9 cellular contexts compared by ENCODE assay signal in genomic region chr2:108396845-108397244, GRCh38. TPM values are rescaled to one million over a fixed set of nuclear protein-coding genes. Genes with fewer than 3 reads are reported as not detected.
DNase-seq lines count a peak whose midpoint lies in the region; ATAC-seq and TF ChIP-seq lines count a peak whose summit lies in the region.
"Had no signal": no experiment of that assay in that cellular context is flagged by ENCODE, and none has a peak within 500 bp of the region (broad histone marks: within the 10 kb centered on the region; RNA-seq: fewer than 3 reads in every experiment).

No MANE protein-coding gene starts in this region.

- intact Hi-C loops in activated CD8-positive, alpha-beta T cell treated with anti-CD3 and anti-CD28 coated beads for 36 hours (cut with micrococcal nuclease) = no loop called here
- intact Hi-C loops in Right ventricle myocardium superior (cut with DNase I) = no loop called here

- POLR2A ChIA-PET in activated CD8-positive, alpha-beta T cell treated with anti-CD3 and anti-CD28 coated beads for 36 hours (lab: Charles Lee) = no interaction called here
- POLR2A ChIA-PET in activated CD8-positive, alpha-beta T cell treated with anti-CD3 and anti-CD28 coated beads, Interleukin-2, amount 10 ng/mL, durations not matched to agents 7 days and 5 days (lab: Charles Lee) = no interaction called here
- POLR2A ChIA-PET in HEK293T (lab: Yijun Ruan, JAX) = no interaction called here

- peaks cover 7% of the 10 kb centered on the region for H3K9me3 ChIP-seq in WERI-Rb-1 (ENCODE audit: severe bottlenecking)

- in situ Hi-C loops in KBM-7 (cut with MboI; ENCODE audit: low pct_unique_long_range_greater_than_20kb, low sequenced_read_pairs) = no loop called here

- no peak overlapping the region for H3K4me3 Mint-ChIP-seq in activated CD8-positive, alpha-beta T cell treated with anti-CD3 and anti-CD28 coated beads for 36 hours
- H3K4me3 Mint-ChIP-seq in activated CD8-positive, alpha-beta T cell treated with anti-CD3 and anti-CD28 coated beads, Interleukin-2, amount 10 ng/mL, durations not matched to agents 7 days and 5 days = no peak overlapping the region
- no peak overlapping the region for H3K4me3 Mint-ChIP-seq in neural crest cell

- H3K4me1 Mint-ChIP-seq in activated CD8-positive, alpha-beta T cell treated with anti-CD3 and anti-CD28 coated beads for 36 hours (ENCODE audit: low read depth) = no peaks in the 10 kb centered on the region
- no peaks in the 10 kb centered on the region for H3K4me1 Mint-ChIP-seq in activated CD8-positive, alpha-beta T cell treated with anti-CD3 and anti-CD28 coated beads, Interleukin-2, amount 10 ng/mL, durations not matched to agents 7 days and 5 days (ENCODE audit: low read depth)
- no peaks in the 10 kb centered on the region for H3K4me1 Mint-ChIP-seq in neural crest cell

- H3K36me3 ChIP-seq in WERI-Rb-1 = no peaks in the 10 kb centered on the region

- no peak for TF ChIP-seq CTCF in activated CD8-positive, alpha-beta T cell treated with anti-CD3 and anti-CD28 coated beads for 36 hours (IDR thresholded peaks at IDR 0.05)
- no peak for TF ChIP-seq CTCF in WERI-Rb-1 (IDR thresholded peaks at IDR 0.05; ENCODE audit: low read depth, low read length)
- peak; percentile 27 for TF ChIP-seq CTCF in neural crest cell (conservative IDR thresholded peaks at IDR 0.05)

- no peaks in the 10 kb centered on the region for H3K27me3 Mint-ChIP-seq in activated CD8-positive, alpha-beta T cell treated with anti-CD3 and anti-CD28 coated beads for 36 hours
- peaks cover 3% of the 10 kb centered on the region for H3K27me3 Mint-ChIP-seq in activated CD8-positive, alpha-beta T cell treated with anti-CD3 and anti-CD28 coated beads, Interleukin-2, amount 10 ng/mL, durations not matched to agents 7 days and 5 days (ENCODE audit: low read depth)
- no peaks in the 10 kb centered on the region for H3K27me3 Mint-ChIP-seq in neural crest cell (ENCODE audit: low read depth)

- no peak overlapping the region for H3K27ac Mint-ChIP-seq in activated CD8-positive, alpha-beta T cell treated with anti-CD3 and anti-CD28 coated beads for 36 hours
- H3K27ac Mint-ChIP-seq in activated CD8-positive, alpha-beta T cell treated with anti-CD3 and anti-CD28 coated beads, Interleukin-2, amount 10 ng/mL, durations not matched to agents 7 days and 5 days = no peak overlapping the region
- no peak overlapping the region for H3K27ac Mint-ChIP-seq in neural crest cell (ENCODE audit: unreplicated experiment)

- no peak overlapping the region for H3K4me3 ChIP-seq in WERI-Rb-1 (ENCODE audit: low read depth, low read length)

- no peak overlapping the region for H3K27ac ChIP-seq in WERI-Rb-1

- no peak for ATAC-seq in activated CD8-positive, alpha-beta T cell treated with anti-CD3 and anti-CD28 coated beads for 36 hours
- no peak for ATAC-seq in activated CD8-positive, alpha-beta T cell treated with anti-CD3 and anti-CD28 coated beads, Interleukin-2, amount 10 ng/mL, durations not matched to agents 7 days and 5 days
- ATAC-seq in Right ventricle myocardium superior (ENCODE audit: poor library complexity) (no peak), HG02588 (IDR thresholded peaks at IDR 0.05; ENCODE audit: unreplicated experiment) (no peak)

- peaks cover 34% of the 10 kb centered on the region for H3K9me3 Mint-ChIP-seq in activated CD8-positive, alpha-beta T cell treated with anti-CD3 and anti-CD28 coated beads for 36 hours
- peaks cover 15% of the 10 kb centered on the region for H3K9me3 Mint-ChIP-seq in activated CD8-positive, alpha-beta T cell treated with anti-CD3 and anti-CD28 coated beads, Interleukin-2, amount 10 ng/mL, durations not matched to agents 7 days and 5 days (ENCODE audit: insufficient read depth)
- H3K9me3 Mint-ChIP-seq in neural crest cell = peaks cover 8% of the 10 kb centered on the region

- H3K36me3 Mint-ChIP-seq in activated CD8-positive, alpha-beta T cell treated with anti-CD3 and anti-CD28 coated beads for 36 hours (ENCODE audit: low read depth) = peaks cover 1% of the 10 kb centered on the region
- no peaks in the 10 kb centered on the region for H3K36me3 Mint-ChIP-seq in activated CD8-positive, alpha-beta T cell treated with anti-CD3 and anti-CD28 coated beads, Interleukin-2, amount 10 ng/mL, durations not matched to agents 7 days and 5 days (ENCODE audit: low read depth)
- H3K36me3 Mint-ChIP-seq in neural crest cell (ENCODE audit: low read depth) = peaks cover 4% of the 10 kb centered on the region

- CTCF ChIA-PET in activated CD8-positive, alpha-beta T cell treated with anti-CD3 and anti-CD28 coated beads for 36 hours (lab: Charles Lee) = interaction anchor here (1.2 kb wide), 1 partner anchor 12 kb away, joined by 3 read pairs; no protein-coding TSS in a partner anchor
- CTCF ChIA-PET in activated CD8-positive, alpha-beta T cell treated with anti-CD3 and anti-CD28 coated beads, Interleukin-2, amount 10 ng/mL, durations not matched to agents 7 days and 5 days (lab: Charles Lee) = interaction anchor here (2.7 kb wide), 1 partner anchor 187 kb away, joined by 9 read pairs; no protein-coding TSS in a partner anchor
- CTCF ChIA-PET in HEK293T (lab: Yijun Ruan, JAX) = interaction anchor here (0.6 kb wide), 1 partner anchor 9 kb away, joined by 3 read pairs; no protein-coding TSS in a partner anchor

- peak; percentile 47 for DNase-seq in activated CD8-positive, alpha-beta T cell treated with anti-CD3 and anti-CD28 coated beads for 36 hours
- DNase-seq in activated CD8-positive, alpha-beta T cell treated with anti-CD3 and anti-CD28 coated beads, Interleukin-2, amount 10 ng/mL, durations not matched to agents 7 days and 5 days = no peak
- DNase-seq in KBM-7 (peak; percentile 61), WERI-Rb-1 (peak; percentile 32), neural crest cell (ENCODE audit: low read depth, low spot score) (no peak), HEK293T (ENCODE audit: extremely low spot score) (no peak), Right ventricle myocardium superior (no peak)
- DNase-seq: DMS79 treated with DMSO at 0.1 percent for 48 hours had no signal

- H3K27me3 ChIP-seq in WERI-Rb-1 (ENCODE audit: insufficient read depth, low read depth, severe bottlenecking) = no peaks in the 10 kb centered on the region

TF ChIP-seq in HEK293T, 16 proteins besides CTCF, POLR2A, EP300 and RAD21:
- TF ChIP-seq ZNF384 (IDR thresholded peaks at IDR 0.05) = no peak
- no peak for TF ChIP-seq FOXA1 (IDR thresholded peaks at IDR 0.05)
- no peak for TF ChIP-seq SP1 (IDR thresholded peaks at IDR 0.05)
- TF ChIP-seq TARDBP (IDR thresholded peaks at IDR 0.05) = no peak
- no peak for TF ChIP-seq ARNT (IDR thresholded peaks at IDR 0.05)
- TF ChIP-seq FOXK2 (IDR thresholded peaks at IDR 0.05) = no peak
- TF ChIP-seq ELF4 (IDR thresholded peaks at IDR 0.05) = no peak
- no peak for TF ChIP-seq L3MBTL2 (conservative IDR thresholded peaks at IDR 0.05)
- no peak for TF ChIP-seq SUZ12 (IDR thresholded peaks at IDR 0.05)
- TF ChIP-seq PKNOX1 (IDR thresholded peaks at IDR 0.05) = no peak
- no peak for TF ChIP-seq CTBP1 (IDR thresholded peaks at IDR 0.05; ENCODE audit: borderline replicate concordance)
- no peak for TF ChIP-seq HDGF (IDR thresholded peaks at IDR 0.05; ENCODE audit: borderline replicate concordance)
- TF ChIP-seq LEF1 (IDR thresholded peaks at IDR 0.05; ENCODE audit: borderline replicate concordance) = no peak
- no peak for TF ChIP-seq FOXM1 (IDR thresholded peaks at IDR 0.05; ENCODE audit: borderline replicate concordance)
- no peak for TF ChIP-seq NFRKB (IDR thresholded peaks at IDR 0.05)

RNA-seq across cellular contexts. Expression of gene SULT1C4, which starts 19.1 kb away (rescaled TPM):
- total RNA-seq in activated CD8-positive, alpha-beta T cell treated with anti-CD3 and anti-CD28 coated beads for 36 hours = not detected
- total RNA-seq in activated CD8-positive, alpha-beta T cell treated with anti-CD3 and anti-CD28 coated beads, Interleukin-2, amount 10 ng/mL, durations not matched to agents 7 days and 5 days = not detected
- total RNA-seq in neural crest cell (7.7 and 8.0 TPM in 2 replicates), Right ventricle myocardium superior (2.7 TPM)

RNA-seq across cellular contexts. Expression of gene GCC2, which starts 52.2 kb away (rescaled TPM):
- 10 to 100 TPM; 39.0 to 44.1 TPM for total RNA-seq in activated CD8-positive, alpha-beta T cell treated with anti-CD3 and anti-CD28 coated beads for 36 hours
- total RNA-seq in activated CD8-positive, alpha-beta T cell treated with anti-CD3 and anti-CD28 coated beads, Interleukin-2, amount 10 ng/mL, durations not matched to agents 7 days and 5 days = 10 to 100 TPM; 38.8 to 41.4 TPM
- total RNA-seq in neural crest cell (24.6 and 24.9 TPM in 2 replicates), Right ventricle myocardium superior (22.7 TPM)

Comparison
In these comparisons a context has a peak if more than half of its experiments do, and no peak if none do; other contexts are left out.
1. DNase-seq: peak in activated CD8-positive, alpha-beta T cell treated with anti-CD3 and anti-CD28 coated beads for 36 hours (single experiment), KBM-7 (single experiment) and WERI-Rb-1 (single experiment); none in activated CD8-positive, alpha-beta T cell treated with anti-CD3 and anti-CD28 coated beads, Interleukin-2, amount 10 ng/mL, durations not matched to agents 7 days and 5 days (single experiment), neural crest cell (single experiment), HEK293T (single experiment) and Right ventricle myocardium superior (single experiment).